In the genomic region with DNA sequence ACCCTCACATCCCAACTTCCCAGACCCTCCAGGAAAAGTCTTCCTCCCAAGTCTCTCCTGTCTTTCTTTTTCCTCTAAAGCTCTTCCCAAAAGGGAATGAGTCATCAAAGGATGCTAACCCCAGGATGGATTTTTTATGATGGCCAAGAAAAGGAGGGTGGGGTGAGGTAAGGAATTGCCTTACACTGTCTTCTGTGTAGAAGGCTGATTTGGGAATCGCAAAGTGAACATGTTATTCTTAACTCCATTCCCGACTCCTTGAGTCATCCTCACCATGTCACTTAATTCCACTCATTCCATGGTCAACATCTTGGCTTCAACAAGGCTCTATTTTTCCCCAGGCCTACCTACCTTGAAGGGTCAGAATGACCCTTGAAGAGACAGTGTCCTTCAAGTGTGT, we compare ENCODE assay signal across 35 cellular contexts. TPM values are rescaled to one million over a fixed set of nuclear protein-coding genes. Genes with fewer than 3 reads are reported as not detected.
A peak's percentile ranks its signal among the peaks of the same experiment; 100 is the strongest.
DNase-seq lines count a peak whose midpoint lies in the region; ATAC-seq, FAIRE-seq and TF ChIP-seq lines count a peak whose summit lies in the region.
"Had no signal": no experiment of that assay in that cellular context is flagged by ENCODE, and none has a peak within 500 bp of the region (broad histone marks: within the 10 kb centered on the region; RNA-seq: fewer than 3 reads in every experiment).

No MANE protein-coding gene starts in this region.

- TF ChIP-seq CTCF in PC-3 (conservative IDR thresholded peaks at IDR 0.05; ENCODE audit: low read depth, low read length) (no peak), fibroblast of mammary gland (conservative IDR thresholded peaks at IDR 0.05; ENCODE audit: control insufficient read depth, insufficient read depth, low read depth, low read length) (no peak), tibial nerve (IDR thresholded peaks at IDR 0.05) (no peak)

- H3K4me3 Mint-ChIP-seq in stimulated activated effector memory CD8-positive, alpha-beta T cell treated with anti-CD3 and anti-CD28 coated beads, Interleukin-12 subunit alpha, Interleukin-12 subunit beta, amount 100 ng/mL, for 72 hours, result no peak overlapping the region
- H3K4me3 Mint-ChIP-seq: activated naive CD8-positive, alpha-beta T cell treated with anti-CD3 and anti-CD28 coated beads, Interleukin-2, amount 10 ng/mL, durations not matched to agents 7 days and 5 days; CD4-positive, CD25-positive, alpha-beta regulatory T cell; immature natural killer cell; T-helper 17 cell had no signal

- H3K27ac ChIP-seq in PC-3 (ENCODE audit: low read length) (no peak overlapping the region), tibial nerve (no peak overlapping the region)
- H3K27ac ChIP-seq: ascending aorta, dorsolateral prefrontal cortex, esophagus squamous epithelium, ovary, stomach, vagina had no signal

- no peak overlapping the region for H3K4me2 ChIP-seq in PC-3 (ENCODE audit: low read length)

- no peak for TF ChIP-seq EP300 in tibial nerve (IDR thresholded peaks at IDR 0.05)

- POLR2A ChIA-PET in PC-3 (lab: Charles Lee; ENCODE audit: unreplicated experiment), result no interaction called here

- no peaks in the 10 kb centered on the region for H3K9me2 ChIP-seq in PC-3 (replicated peaks; ENCODE audit: low read length)

- no peak for FAIRE-seq in urothelium cell line (lab: Jason Lieb, UNC)
- FAIRE-seq: endometrium, H54 had no signal

- no peaks in the 10 kb centered on the region for H3K79me2 ChIP-seq in PC-3 (ENCODE audit: low read length)

- intact Hi-C loops in PC-3 (cut with micrococcal nuclease), result no loop called here

- no peaks in the 10 kb centered on the region for H3K4me1 Mint-ChIP-seq in stimulated activated effector memory CD8-positive, alpha-beta T cell treated with anti-CD3 and anti-CD28 coated beads, Interleukin-12 subunit alpha, Interleukin-12 subunit beta, amount 100 ng/mL, for 72 hours
- H3K4me1 Mint-ChIP-seq: activated naive CD8-positive, alpha-beta T cell treated with anti-CD3 and anti-CD28 coated beads, Interleukin-2, amount 10 ng/mL, durations not matched to agents 7 days and 5 days; CD4-positive, CD25-positive, alpha-beta regulatory T cell; immature natural killer cell; T-helper 17 cell had no signal

- no peaks in the 10 kb centered on the region for H3F3A ChIP-seq in PC-3 (ENCODE audit: low read length, unreplicated experiment)

- 0 out of 2 replicates have a peak, but pooled peaks cover 10% of the 10 kb centered on the region for H3K27me3 ChIP-seq in PC-3 (ENCODE audit: low read length)
- no peaks in the 10 kb centered on the region for H3K27me3 ChIP-seq in tibial nerve
- H3K27me3 ChIP-seq: ascending aorta, ovary, stomach, vagina had no signal

- no peaks in the 10 kb centered on the region for H4K20me1 ChIP-seq in PC-3 (ENCODE audit: low read length)

- no peaks in the 10 kb centered on the region for H3K36me3 ChIP-seq in PC-3 (ENCODE audit: low read depth, low read length)
- H3K36me3 ChIP-seq in tibial nerve, result no peaks in the 10 kb centered on the region
- H3K36me3 ChIP-seq: ascending aorta, esophagus squamous epithelium, ovary, stomach, vagina had no signal

- no peak overlapping the region for H2AFZ ChIP-seq in PC-3 (ENCODE audit: low read length)

- no peaks in the 10 kb centered on the region for H3K9me3 Mint-ChIP-seq in stimulated activated effector memory CD8-positive, alpha-beta T cell treated with anti-CD3 and anti-CD28 coated beads, Interleukin-12 subunit alpha, Interleukin-12 subunit beta, amount 100 ng/mL, for 72 hours
- H3K9me3 Mint-ChIP-seq: activated naive CD8-positive, alpha-beta T cell treated with anti-CD3 and anti-CD28 coated beads, Interleukin-2, amount 10 ng/mL, durations not matched to agents 7 days and 5 days had no signal

- no peak for ATAC-seq in PC-3
- ATAC-seq in stimulated activated effector memory CD8-positive, alpha-beta T cell treated with anti-CD3 and anti-CD28 coated beads, Interleukin-12 subunit alpha, Interleukin-12 subunit beta, amount 100 ng/mL, for 72 hours, result no peak
- no peak for ATAC-seq in GM21576 (IDR thresholded peaks at IDR 0.05; ENCODE audit: unreplicated experiment)
- ATAC-seq: activated CD4-positive, CD25-positive, alpha-beta regulatory T cell treated with anti-CD3 and anti-CD28 coated beads, Interleukin-2, amount 50 U/mL, for 24 hours; left colon; T-helper 17 cell had no signal

- TF ChIP-seq POLR2A in tibial nerve (IDR thresholded peaks at IDR 0.05), result no peak

- H3K9ac ChIP-seq in PC-3 (ENCODE audit: low read length), result no peak overlapping the region

- no TSS peak for BruUV-seq in PC-3 (replicated peaks; lab: Mats Ljungman, UMichigan)

- H3K4me3 ChIP-seq in PC-3 (ENCODE audit: low read length) (no peak overlapping the region), fibroblast of mammary gland (ENCODE audit: control insufficient read depth, low read depth, low read length) (no peak overlapping the region), tibial nerve (no peak overlapping the region)
- H3K4me3 ChIP-seq: ascending aorta, dorsolateral prefrontal cortex, esophagus squamous epithelium, ovary, stomach, vagina had no signal

- DNase-seq in EH (ENCODE audit: low read depth) (peak; percentile 82), PC-3 (peak; percentile 10), fibroblast of mammary gland (ENCODE audit: low read depth) (peak; percentile 86), urothelium cell line (ENCODE audit: low spot score) (peak; percentile 16), tibial nerve (ENCODE audit: low spot score in 2 of 2) (no peak)
- no peak for DNase-seq in stimulated activated effector memory CD8-positive, alpha-beta T cell treated with anti-CD3 and anti-CD28 coated beads, Interleukin-12 subunit alpha, Interleukin-12 subunit beta, amount 100 ng/mL, for 72 hours (ENCODE audit: low spot score in 2 of 2)
- DNase-seq: activated CD4-positive, alpha-beta T cell treated with anti-CD3 and anti-CD28 coated beads, Interleukin-2, amount 50 U/mL, for 48 hours; activated gamma-delta T cell treated with Interleukin-2 at 50 U/mL for 16 hours; activated naive CD8-positive, alpha-beta T cell treated with anti-CD3 and anti-CD28 coated beads, Interleukin-2, amount 10 ng/mL, durations not matched to agents 7 days and 5 days; activated T-cell treated with anti-CD3 and anti-CD28 coated beads, Interleukin-2, amount 50 U/mL, for 48 hours; Calu3; CD4-positive, CD25-positive, alpha-beta regulatory T cell; DMS79 treated with DMSO at 0.1 percent for 48 hours; dorsolateral prefrontal cortex; esophagus squamous epithelium; hypothalamus; immature natural killer cell; Karpas-422; left colon; NCI-H1436 treated with DMSO at 0.1 percent for 48 hours; NCI-H226; NCI-H69; ovary; retina; Right ventricle myocardium superior; stimulated activated CD4-positive, alpha-beta T cell treated with anti-CD3 and anti-CD28 coated beads, Interleukin-2, amount 100 ng/mL, for 24 hours; stimulated activated CD8-positive, alpha-beta memory T cell treated with anti-CD3 and anti-CD28 coated beads, Interleukin-4, amount 100 ng/mL, for 48 hours; stomach; T-helper 17 cell had no signal

- H3K36me3 Mint-ChIP-seq in stimulated activated effector memory CD8-positive, alpha-beta T cell treated with anti-CD3 and anti-CD28 coated beads, Interleukin-12 subunit alpha, Interleukin-12 subunit beta, amount 100 ng/mL, for 72 hours, result no peaks in the 10 kb centered on the region
- H3K36me3 Mint-ChIP-seq: activated naive CD8-positive, alpha-beta T cell treated with anti-CD3 and anti-CD28 coated beads, Interleukin-2, amount 10 ng/mL, durations not matched to agents 7 days and 5 days; CD4-positive, CD25-positive, alpha-beta regulatory T cell; immature natural killer cell had no signal

- H3K4me1 ChIP-seq in PC-3 (ENCODE audit: insufficient read depth, low read length), result peaks cover 21% of the 10 kb centered on the region
- peaks cover 0 to 18% (median 0%) of the 10 kb centered on the region in 4 donors for H3K4me1 ChIP-seq in tibial nerve
- H3K4me1 ChIP-seq: ascending aorta, esophagus squamous epithelium, stomach, vagina had no signal

- no peak overlapping the region for H3K27ac Mint-ChIP-seq in stimulated activated effector memory CD8-positive, alpha-beta T cell treated with anti-CD3 and anti-CD28 coated beads, Interleukin-12 subunit alpha, Interleukin-12 subunit beta, amount 100 ng/mL, for 72 hours
- H3K27ac Mint-ChIP-seq: activated naive CD8-positive, alpha-beta T cell treated with anti-CD3 and anti-CD28 coated beads, Interleukin-2, amount 10 ng/mL, durations not matched to agents 7 days and 5 days; CD4-positive, CD25-positive, alpha-beta regulatory T cell; immature natural killer cell; T-helper 17 cell had no signal

- no peaks in the 10 kb centered on the region for H3K9me3 ChIP-seq in PC-3 (ENCODE audit: low read length)
- H3K9me3 ChIP-seq in tibial nerve, result no peaks in the 10 kb centered on the region
- H3K9me3 ChIP-seq: ascending aorta, esophagus squamous epithelium, ovary, stomach, vagina had no signal

- CTCF ChIA-PET in PC-3 (lab: Charles Lee), result no interaction called here

- 68 to 76% methylated on average over 2 of the region's 2 CpGs for WGBS in tibial nerve, 2 donors

RNA-seq across cellular contexts. Expression of a gene that starts 44.0 kb away (rescaled TPM):
- 0.58 TPM in 1 of 2 replicates, not detected in the other for total RNA-seq in PC-3 (2014; rRNA removed)
- total RNA-seq in tibial nerve, result 10 to 100 TPM; 38.7 to 57.0 (median 48.2) TPM
- total RNA-seq: activated naive CD8-positive, alpha-beta T cell treated with anti-CD3 and anti-CD28 coated beads, Interleukin-2, amount 10 ng/mL, durations not matched to agents 7 days and 5 days; Calu3; CD4-positive, CD25-positive, alpha-beta regulatory T cell; left colon; T-helper 17 cell had no signal

Comparison
In these comparisons a context has a peak if more than half of its experiments do, and no peak if none do; other contexts are left out.
1. DNase-seq: peak in EH (single experiment), PC-3 (single experiment), fibroblast of mammary gland (single experiment) and urothelium cell line (single experiment); none in tibial nerve (0 of 2) and stimulated activated effector memory CD8-positive, alpha-beta T cell treated with anti-CD3 and anti-CD28 coated beads, Interleukin-12 subunit alpha, Interleukin-12 subunit beta, amount 100 ng/mL, for 72 hours (0 of 2).
2. RNA of a gene that starts 44.0 kb away (total RNA-seq): 38.7 to 57.0 TPM in tibial nerve; 0.58 TPM in PC-3; every median in the first group is over 10 times any median in the second.